In genomic region chr1:115090547-115090946, GRCh38 we compare ENCODE assay signal across 10 cellular contexts. TPM values are rescaled to one million over a fixed set of nuclear protein-coding genes. Genes with fewer than 3 reads are reported as not detected.
DNase-seq lines count a peak whose midpoint lies in the region; ATAC-seq and TF ChIP-seq lines count a peak whose summit lies in the region.
"Had no signal": no experiment of that assay in that cellular context is flagged by ENCODE, and none has a peak within 500 bp of the region (broad histone marks: within the 10 kb centered on the region; RNA-seq: fewer than 3 reads in every experiment).

No MANE protein-coding gene starts in this region.

- H3K4ac ChIP-seq in trophoblast cell (ENCODE audit: low read depth, low read length): no peak overlapping the region

- H3K27me3 Mint-ChIP-seq in CD4-positive, alpha-beta memory T cell: no peaks in the 10 kb centered on the region
- H3K27me3 Mint-ChIP-seq in activated B cell treated with CpG ODN at 0.5 μM for 24 hours: peaks cover 9% of the 10 kb centered on the region

- peaks cover 26% of the 10 kb centered on the region for H3K4me1 ChIP-seq in CD4-positive, alpha-beta memory T cell (ENCODE audit: insufficient read depth, low read length)
- H3K4me1 ChIP-seq in right cardiac atrium (ENCODE audit: control insufficient read depth, insufficient read depth, low read length): peaks cover 3% of the 10 kb centered on the region
- peaks cover 0 to 12% of the 10 kb centered on the region in 2 experiments for H3K4me1 ChIP-seq in trophoblast cell (ENCODE audit: control insufficient read depth in 1 of 2, insufficient read depth in 2 of 2, low read length in 2 of 2)

- no peak overlapping the region for H2BK5ac ChIP-seq in trophoblast cell (ENCODE audit: low read depth, low read length, poor library complexity)

- H2BK120ac ChIP-seq in trophoblast cell (ENCODE audit: insufficient read depth, low read length, poor library complexity): no peak overlapping the region

- H3K14ac ChIP-seq in trophoblast cell (ENCODE audit: low read length): no peak overlapping the region

- no peaks in the 10 kb centered on the region for H3K9me3 Mint-ChIP-seq in CD4-positive, alpha-beta memory T cell
- no peaks in the 10 kb centered on the region for H3K9me3 Mint-ChIP-seq in activated B cell treated with CpG ODN at 0.5 μM for 24 hours
- H3K9me3 Mint-ChIP-seq: stimulated activated naive CD8-positive, alpha-beta T cell treated with anti-CD3 and anti-CD28 coated beads, Interleukin-15, amount 100 ng/mL, for 72 hours had no signal

- no peak for TF ChIP-seq CTCF in activated B cell treated with CpG ODN at 0.5 μM for 24 hours (IDR thresholded peaks at IDR 0.05)

- H3K18ac ChIP-seq in trophoblast cell (ENCODE audit: low read length): no peak overlapping the region

- H3K79me1 ChIP-seq in trophoblast cell (ENCODE audit: low read length): peaks cover 2% of the 10 kb centered on the region

- no peak overlapping the region for H4K12ac ChIP-seq in trophoblast cell (ENCODE audit: low read depth, low read length)

- H2AFZ ChIP-seq in trophoblast cell (ENCODE audit: insufficient read depth, low read length, poor library complexity): no peak overlapping the region

- H2BK12ac ChIP-seq in trophoblast cell (ENCODE audit: low read length): peak overlapping the region; percentile 54

- CTCF ChIA-PET in CD4-positive, alpha-beta memory T cell (lab: Charles Lee; ENCODE audit: partially characterized antibody): interaction anchor here (1.1 kb wide), 1 partner anchor 25 kb away, joined by 4 read pairs; no protein-coding TSS in a partner anchor
- CTCF ChIA-PET in activated B cell treated with CpG ODN at 0.5 μM for 24 hours (lab: Charles Lee): no interaction called here

- no peaks in the 10 kb centered on the region for H3K9me3 ChIP-seq in CD4-positive, alpha-beta memory T cell (ENCODE audit: control insufficient read depth in 1 of 2, low read length in 2 of 2)
- H3K9me3 ChIP-seq in right cardiac atrium (ENCODE audit: control insufficient read depth, low read length) (no peaks in the 10 kb centered on the region), trophoblast cell (ENCODE audit: insufficient read depth, low read depth, low read length) (peaks cover 1% of the 10 kb centered on the region)

- ATAC-seq in activated B cell treated with CpG ODN at 0.5 μM for 24 hours (ENCODE audit: low read depth) (no peak), right cardiac atrium (peak; percentile 54 to 67), HG02973 (IDR thresholded peaks at IDR 0.05; ENCODE audit: unreplicated experiment) (no peak), HG02610 (IDR thresholded peaks at IDR 0.05; ENCODE audit: unreplicated experiment) (no peak)

- peak overlapping the region; percentile 2 for H4K8ac ChIP-seq in trophoblast cell (ENCODE audit: low read depth, low read length)

- peak overlapping the region; percentile 27 for H4K91ac ChIP-seq in trophoblast cell (ENCODE audit: low read depth, low read length)

- no peak overlapping the region for H3K4me2 ChIP-seq in trophoblast cell (ENCODE audit: low read length)

- peak overlapping the region; percentile 3 for H3K9ac ChIP-seq in trophoblast cell (ENCODE audit: low read length)

- H3K4me3 ChIP-seq in CD4-positive, alpha-beta memory T cell (ENCODE audit: low read length in 2 of 2): no peak overlapping the region
- H3K4me3 ChIP-seq in right cardiac atrium (ENCODE audit: low read length) (no peak overlapping the region), trophoblast cell (ENCODE audit: low read depth, low read length) (no peak overlapping the region)

- H3K4me3 Mint-ChIP-seq in CD4-positive, alpha-beta memory T cell: peak overlapping the region; percentile 81 to 91 (median 87)
- H3K4me3 Mint-ChIP-seq in activated B cell treated with CpG ODN at 0.5 μM for 24 hours: peak overlapping the region; percentile 86

- H2AK5ac ChIP-seq in trophoblast cell (ENCODE audit: low read length): no peak overlapping the region

- H3K79me2 ChIP-seq in trophoblast cell (ENCODE audit: control insufficient read depth, insufficient read depth, low read length, poor library complexity): peaks cover 5% of the 10 kb centered on the region

- no peak overlapping the region for H3K27ac ChIP-seq in CD4-positive, alpha-beta memory T cell (ENCODE audit: low read depth, low read length)
- H3K27ac ChIP-seq in right cardiac atrium (ENCODE audit: low read length) (peak overlapping the region; percentile 79), trophoblast cell (ENCODE audit: low read depth, low read length) (no peak overlapping the region)

- H3K36me3 Mint-ChIP-seq in CD4-positive, alpha-beta memory T cell: peaks cover 0 to 2% of the 10 kb centered on the region in 2 donors
- H3K36me3 Mint-ChIP-seq in activated B cell treated with CpG ODN at 0.5 μM for 24 hours (ENCODE audit: low read depth): no peaks in the 10 kb centered on the region

- 53% methylated on average over 8 of the region's 8 CpGs for WGBS in right cardiac atrium
- no CpG with 5 or more reads among the region's 8 CpGs for WGBS in trophoblast cell (ENCODE audit: extremely low coverage, insufficient coverage, insufficient read length)

- intact Hi-C loops in CD4-positive, alpha-beta memory T cell (cut with micrococcal nuclease): loop anchor here (10.0 kb wide), 1 partner anchor 506 kb away; the partner anchor contains the start of gene BCAS2
- intact Hi-C loops in activated B cell treated with CpG ODN at 0.5 μM for 24 hours (cut with micrococcal nuclease) (loop anchor here (1.0 to 10.0 kb wide), 3 partner anchors 9 to 336 kb away; partner anchors contain the start of genes CSDE1 and SIKE1), right cardiac atrium (cut with DNase I) (no loop called here)

- peaks cover 31 to 53% (median 43%) of the 10 kb centered on the region in 4 donors for H3K4me1 Mint-ChIP-seq in CD4-positive, alpha-beta memory T cell
- peaks cover 11% of the 10 kb centered on the region for H3K4me1 Mint-ChIP-seq in activated B cell treated with CpG ODN at 0.5 μM for 24 hours

- H3K36me3 ChIP-seq in CD4-positive, alpha-beta memory T cell (ENCODE audit: insufficient read depth, low read length): no peaks in the 10 kb centered on the region
- H3K36me3 ChIP-seq in trophoblast cell (ENCODE audit: control insufficient read depth in 1 of 2, insufficient read depth in 2 of 2, low read length in 2 of 2): no peaks in the 10 kb centered on the region

- POLR2A ChIA-PET in CD4-positive, alpha-beta memory T cell (lab: Charles Lee; ENCODE audit: partially characterized antibody): interaction anchor here (2.1 to 4.9 kb wide), 2 partner anchors 8 to 25 kb away, joined by 6 to 33 read pairs; no protein-coding TSS in a partner anchor
- POLR2A ChIA-PET in activated B cell treated with CpG ODN at 0.5 μM for 24 hours (lab: Charles Lee): interaction anchor here (2.7 kb wide), 1 partner anchor 8 kb away, joined by 14 read pairs; no protein-coding TSS in a partner anchor

- H3K27ac Mint-ChIP-seq in CD4-positive, alpha-beta memory T cell: peak overlapping the region in 6 of 7 donors; percentile 38 to 90 (median 90)
- no peak overlapping the region for H3K27ac Mint-ChIP-seq in activated B cell treated with CpG ODN at 0.5 μM for 24 hours
- H3K27ac Mint-ChIP-seq: stimulated activated naive CD8-positive, alpha-beta T cell treated with anti-CD3 and anti-CD28 coated beads, Interleukin-15, amount 100 ng/mL, for 72 hours had no signal

- no peak overlapping the region for H3K23ac ChIP-seq in trophoblast cell (ENCODE audit: low read length)

- H3K27me3 ChIP-seq in CD4-positive, alpha-beta memory T cell (ENCODE audit: insufficient read depth, low read length): no peaks in the 10 kb centered on the region
- H3K27me3 ChIP-seq in right cardiac atrium (ENCODE audit: control insufficient read depth, insufficient read depth) (no peaks in the 10 kb centered on the region), trophoblast cell (ENCODE audit: insufficient read depth, low read length) (no peaks in the 10 kb centered on the region)

- DNase-seq in CD4-positive, alpha-beta memory T cell: no peak
- DNase-seq in activated B cell treated with CpG ODN at 0.5 μM for 24 hours: no peak
- DNase-seq in right cardiac atrium: peak; percentile 53 to 71 (median 71)
- DNase-seq in trophoblast cell: no peak
- DNase-seq in stimulated activated CD4-positive, alpha-beta T cell treated with anti-CD3 and anti-CD28 coated beads, Interleukin-2, amount 100 ng/mL, for 24 hours: no peak
- DNase-seq in midbrain (lab: John Stamatoyannopoulos, UW): no peak
- DNase-seq: stimulated activated naive CD8-positive, alpha-beta T cell treated with anti-CD3 and anti-CD28 coated beads, Interleukin-15, amount 100 ng/mL, for 72 hours; SW 1271 had no signal

RNA-seq across cellular contexts. Expression of gene TSPAN2, which starts 1.2 kb away (rescaled TPM):
- 1 to 10 TPM; 1.3 to 3.5 TPM for total RNA-seq in CD4-positive, alpha-beta memory T cell
- polyA plus RNA-seq in CD4-positive, alpha-beta memory T cell: 10 to 100 TPM; 20.8 to 21.8 TPM
- total RNA-seq in activated B cell treated with CpG ODN at 0.5 μM for 24 hours: 0.91 TPM in 1 of 2 replicates, not detected in the other
- 10 to 100 TPM in 3 of 4 donors, 1 to 10 TPM in 1; 9.5 to 17.4 (median 13.9) TPM for total RNA-seq in right cardiac atrium
- polyA plus RNA-seq in right cardiac atrium: 6.5 TPM
- 18.9 and 20.8 TPM in 2 replicates for polyA plus RNA-seq in trophoblast cell (2013)

Comparison
In these comparisons a context has a peak if more than half of its experiments do, and no peak if none do; other contexts are left out.
1. DNase-seq: peak in right cardiac atrium (3 of 3); none in CD4-positive, alpha-beta memory T cell (0 of 5), activated B cell treated with CpG ODN at 0.5 μM for 24 hours (single experiment), trophoblast cell (0 of 2), stimulated activated CD4-positive, alpha-beta T cell treated with anti-CD3 and anti-CD28 coated beads, Interleukin-2, amount 100 ng/mL, for 24 hours (0 of 2) and midbrain (single experiment).
2. ATAC-seq: peak in right cardiac atrium (2 of 2); none in activated B cell treated with CpG ODN at 0.5 μM for 24 hours (single experiment), HG02973 (single experiment) and HG02610 (single experiment).
3. intact Hi-C loops: an anchor here in CD4-positive, alpha-beta memory T cell (10.0 kb wide) and activated B cell treated with CpG ODN at 0.5 μM for 24 hours (1.0 to 10.0 kb wide); none called in right cardiac atrium.